ENCODE assay signal across 1 cellular context in the genomic region with DNA sequence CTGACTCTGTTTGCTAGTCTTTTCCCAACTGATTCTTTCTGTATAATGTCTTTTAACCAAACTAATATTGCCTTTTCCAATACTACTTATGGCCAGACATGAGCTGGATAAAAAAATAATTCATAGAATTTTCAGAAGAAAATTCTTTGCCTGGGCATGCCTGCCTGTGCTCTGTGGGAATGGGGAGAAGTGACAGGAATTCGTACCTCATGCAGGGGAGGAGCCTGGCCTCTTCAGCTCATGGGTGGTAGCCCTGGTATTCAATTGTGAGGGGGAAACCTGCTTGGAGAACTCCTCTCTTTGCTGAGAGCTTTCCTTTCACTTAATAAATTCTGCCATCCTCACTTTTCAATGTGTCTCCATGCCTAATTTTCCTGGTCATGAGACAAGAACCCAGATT.
TF ChIP-seq lines count a peak whose summit lies in the region.

No MANE protein-coding gene starts in this region.

TF ChIP-seq in WTC11, 78 proteins besides CTCF, POLR2A, EP300 and RAD21 (continued from another document):
- TF ChIP-seq ZNF281 (CRISPR knock-in tag; IDR thresholded peaks at IDR 0.05) = no peak
- TF ChIP-seq ATF2 (CRISPR knock-in tag; IDR thresholded peaks at IDR 0.05; ENCODE audit: borderline replicate concordance, low read depth) = no peak
- TF ChIP-seq FOXP1 (CRISPR knock-in tag; IDR thresholded peaks at IDR 0.05; ENCODE audit: borderline replicate concordance) = no peak
- no peak for TF ChIP-seq STAT6 (CRISPR knock-in tag; conservative IDR thresholded peaks at IDR 0.05; ENCODE audit: low read depth)
- no peak for TF ChIP-seq MXD4 (CRISPR knock-in tag; IDR thresholded peaks at IDR 0.05; ENCODE audit: borderline replicate concordance)
- TF ChIP-seq E2F5 (CRISPR knock-in tag; IDR thresholded peaks at IDR 0.05) = no peak
- no peak for TF ChIP-seq ZNF317 (CRISPR knock-in tag; IDR thresholded peaks at IDR 0.05; ENCODE audit: borderline replicate concordance, low read depth)
- no peak for TF ChIP-seq NFATC4 (CRISPR knock-in tag; IDR thresholded peaks at IDR 0.05)
- no peak for TF ChIP-seq ESRRA (CRISPR knock-in tag; IDR thresholded peaks at IDR 0.05; ENCODE audit: borderline replicate concordance)
- no peak for TF ChIP-seq MYBL2 (CRISPR knock-in tag; IDR thresholded peaks at IDR 0.05)
- TF ChIP-seq, protein P1, sequence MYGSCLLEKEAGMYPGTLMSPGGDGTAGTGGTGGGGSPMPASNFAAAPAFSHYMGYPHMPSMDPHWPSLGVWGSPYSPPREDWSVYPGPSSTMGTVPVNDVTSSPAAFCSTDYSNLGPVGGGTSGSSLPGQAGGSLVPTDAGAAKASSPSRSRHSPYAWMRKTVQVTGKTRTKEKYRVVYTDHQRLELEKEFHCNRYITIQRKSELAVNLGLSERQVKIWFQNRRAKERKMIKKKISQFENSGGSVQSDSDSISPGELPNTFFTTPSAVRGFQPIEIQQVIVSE (CRISPR knock-in tag; IDR thresholded peaks at IDR 0.05; ENCODE audit: borderline replicate concordance) = no peak
- TF ChIP-seq, protein P2, sequence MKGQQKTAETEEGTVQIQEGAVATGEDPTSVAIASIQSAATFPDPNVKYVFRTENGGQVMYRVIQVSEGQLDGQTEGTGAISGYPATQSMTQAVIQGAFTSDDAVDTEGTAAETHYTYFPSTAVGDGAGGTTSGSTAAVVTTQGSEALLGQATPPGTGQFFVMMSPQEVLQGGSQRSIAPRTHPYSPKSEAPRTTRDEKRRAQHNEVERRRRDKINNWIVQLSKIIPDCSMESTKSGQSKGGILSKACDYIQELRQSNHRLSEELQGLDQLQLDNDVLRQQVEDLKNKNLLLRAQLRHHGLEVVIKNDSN (CRISPR knock-in tag; IDR thresholded peaks at IDR 0.05) = no peak
- no peak for TF ChIP-seq TEAD4 (CRISPR knock-in tag; IDR thresholded peaks at IDR 0.05)
- no peak for TF ChIP-seq E2F1 (CRISPR knock-in tag; IDR thresholded peaks at IDR 0.05)
- no peak for TF ChIP-seq PRRX2 (CRISPR knock-in tag; IDR thresholded peaks at IDR 0.05)
